1 cellular context compared by ENCODE assay signal in genomic region chr5:142763701-142764100, GRCh38.
TF ChIP-seq lines count a peak whose summit lies in the region.

No MANE protein-coding gene starts in this region.

TF ChIP-seq in HEK293, 187 proteins besides CTCF, POLR2A, EP300 and RAD21 (continued from another document):
- TF ChIP-seq ZNF26 (tag by site-specific recombination; IDR thresholded peaks at IDR 0.05), result no peak
